ENCODE assay signal across 22 cellular contexts in genomic region chr14:105733081-105734065, GRCh38.
DNase-seq lines count a peak whose midpoint lies in the region; ATAC-seq and TF ChIP-seq lines count a peak whose summit lies in the region.
"Had no signal": no experiment of that assay in that cellular context is flagged by ENCODE, and none has a peak within 500 bp of the region (broad histone marks: within the 10 kb centered on the region; RNA-seq: fewer than 3 reads in every experiment).

No MANE protein-coding gene starts in this region.

- peak; percentile 11 for DNase-seq in SK-N-SH
- no peak for DNase-seq in naive B cell
- no peak for DNase-seq in upper lobe of right lung
- no peak for DNase-seq in DMS153 treated with DMSO at 0.1 percent for 48 hours (lab: John Stamatoyannopoulos, UW; ENCODE audit: unreplicated experiment)
- no peak for DNase-seq in omental fat pad (ENCODE audit: low spot score)
- DNase-seq: activated CD4-positive, alpha-beta T cell treated with anti-CD3 and anti-CD28 coated beads, Interleukin-2, amount 10 ng/mL, durations not matched to agents 24 days and 14 days; cortex of kidney; endodermal cell; GF-D8; lower lobe of right lung; NCI-H1092 treated with DMSO at 0.1 percent for 48 hours; NCI-H2029 treated with DMSO at 0.1 percent for 48 hours; SJCRH30; T-helper 2 cell had no signal

- WGBS in SK-N-SH (ENCODE audit: low lambda C conversion rate) = 57% methylated on average over 22 of the region's 22 CpGs

- no peak overlapping the region for H3K4me3 ChIP-seq in SK-N-SH (ENCODE audit: low read depth in 2 of 2, low read length in 1 of 2)
- H3K4me3 ChIP-seq in OCI-LY3 (ENCODE audit: low read length) = no peak overlapping the region
- H3K4me3 ChIP-seq in upper lobe of right lung = no peak overlapping the region
- H3K4me3 ChIP-seq: gastroesophageal sphincter, lower lobe of right lung, SJCRH30, thoracic aorta had no signal

- H3K4me3 Mint-ChIP-seq in naive B cell = peak overlapping the region in 1 of 8 donors; percentile 37
- H3K4me3 Mint-ChIP-seq: activated CD4-positive, alpha-beta T cell treated with anti-CD3 and anti-CD28 coated beads, Interleukin-2, amount 10 ng/mL, durations not matched to agents 24 days and 14 days; brain; endodermal cell had no signal

- H3K27ac Mint-ChIP-seq in naive B cell = peak overlapping the region; percentile 4 to 84 (median 74)
- H3K27ac Mint-ChIP-seq: activated CD4-positive, alpha-beta T cell treated with anti-CD3 and anti-CD28 coated beads, Interleukin-2, amount 10 ng/mL, durations not matched to agents 24 days and 14 days; brain; endodermal cell had no signal

- H3K9me3 Mint-ChIP-seq in naive B cell = peaks cover 0 to 6% (median under 1%) of the 10 kb centered on the region in 7 donors
- H3K9me3 Mint-ChIP-seq: activated CD4-positive, alpha-beta T cell treated with anti-CD3 and anti-CD28 coated beads, Interleukin-2, amount 10 ng/mL, durations not matched to agents 24 days and 14 days had no signal

- CTCF ChIA-PET in SK-N-SH (lab: Yijun Ruan, JAX) = no interaction called here

- H3K27me3 Mint-ChIP-seq in naive B cell = no peaks in the 10 kb centered on the region
- H3K27me3 Mint-ChIP-seq: brain had no signal

- no peaks in the 10 kb centered on the region for H3K27me3 ChIP-seq in SK-N-SH (ENCODE audit: insufficient read depth)
- no peaks in the 10 kb centered on the region for H3K27me3 ChIP-seq in OCI-LY3 (ENCODE audit: low read depth, low read length)
- H3K27me3 ChIP-seq in upper lobe of right lung = no peaks in the 10 kb centered on the region
- H3K27me3 ChIP-seq: gastroesophageal sphincter had no signal

- TF ChIP-seq RAD21 in SK-N-SH (IDR thresholded peaks at IDR 0.05; ENCODE audit: low read length) = no peak

- POLR2A ChIA-PET in SK-N-SH (lab: Yijun Ruan, JAX) = no interaction called here

- H4K20me1 ChIP-seq in SK-N-SH (ENCODE audit: insufficient read depth) (no peaks in the 10 kb centered on the region), OCI-LY3 (ENCODE audit: insufficient read depth, low read length) (no peaks in the 10 kb centered on the region; the same call in 1 of the 2 replicates)

- H3K36me3 Mint-ChIP-seq in naive B cell = peaks cover 0 to 7% of the 10 kb centered on the region in 2 donors
- H3K36me3 Mint-ChIP-seq: brain had no signal

- TF ChIP-seq EP300 in SK-N-SH (IDR thresholded peaks at IDR 0.05; ENCODE audit: borderline replicate concordance in 1 of 2, low read depth in 1 of 2, low read length in 1 of 2) = no peak

- TF ChIP-seq CTCF in SK-N-SH (IDR thresholded peaks at IDR 0.05) (no peak), OCI-LY3 (IDR thresholded peaks at IDR 0.05; ENCODE audit: low read depth, low read length) (no peak), upper lobe of right lung (IDR thresholded peaks at IDR 0.05) (no peak), omental fat pad (IDR thresholded peaks at IDR 0.05) (no peak)

- H3F3A ChIP-seq in SK-N-SH (replicated peaks; ENCODE audit: insufficient read depth) = no peaks in the 10 kb centered on the region

- H2AFZ ChIP-seq in SK-N-SH (ENCODE audit: low read depth) (no peak overlapping the region), OCI-LY3 (ENCODE audit: low read depth, low read length) (no peak overlapping the region)
- H2AFZ ChIP-seq: parathyroid adenoma had no signal

- H3K36me3 ChIP-seq in SK-N-SH (replicated peaks in 1 of 2; ENCODE audit: control insufficient read depth in 1 of 2, insufficient read depth in 2 of 2, low read length in 1 of 2) = no peaks in the 10 kb centered on the region
- H3K36me3 ChIP-seq in OCI-LY3 (replicated peaks; ENCODE audit: low read depth, low read length) = no peaks in the 10 kb centered on the region
- H3K36me3 ChIP-seq in upper lobe of right lung = no peaks in the 10 kb centered on the region
- H3K36me3 ChIP-seq: gastroesophageal sphincter, lower lobe of right lung, SJCRH30, thoracic aorta had no signal

- H3K4me1 ChIP-seq in SK-N-SH (ENCODE audit: control insufficient read depth in 1 of 2, insufficient read depth in 2 of 2, low read depth in 1 of 2, low read length in 1 of 2) (no peaks in the 10 kb centered on the region; a peak in 1 of 4 replicates), OCI-LY3 (ENCODE audit: low read length) (peaks cover 6% of the 10 kb centered on the region), upper lobe of right lung (no peaks in the 10 kb centered on the region)
- H3K4me1 ChIP-seq: gastroesophageal sphincter, lower lobe of right lung, parathyroid adenoma, SJCRH30 had no signal

- no peak overlapping the region for H3K27ac ChIP-seq in SK-N-SH (ENCODE audit: low read depth in 2 of 2, low read length in 1 of 2)
- peak overlapping the region; percentile 50 for H3K27ac ChIP-seq in OCI-LY3 (ENCODE audit: low read length)
- no peak overlapping the region for H3K27ac ChIP-seq in upper lobe of right lung
- H3K27ac ChIP-seq: 22Rv1, gastroesophageal sphincter, lower lobe of right lung, parathyroid adenoma, SJCRH30, thoracic aorta had no signal

- H3K9me2 ChIP-seq in SK-N-SH = no peaks in the 10 kb centered on the region

- H3K79me2 ChIP-seq in SK-N-SH (ENCODE audit: insufficient read depth) (no peaks in the 10 kb centered on the region), OCI-LY3 (ENCODE audit: low read length) (no peaks in the 10 kb centered on the region)
- H3K79me2 ChIP-seq: parathyroid adenoma had no signal

- no peak for ATAC-seq in SK-N-SH treated with all-trans-retinoic acid at 6 μM for 48 hours
- peak; percentile 41 to 67 for ATAC-seq in naive B cell (ENCODE audit: low read depth in 2 of 2)
- ATAC-seq in upper lobe of right lung = peak; percentile 4
- no peak for ATAC-seq in GM21423 (IDR thresholded peaks at IDR 0.05; ENCODE audit: unreplicated experiment)
- no peak for ATAC-seq in omental fat pad (ENCODE audit: low FRiP score)

- H3K9ac ChIP-seq in SK-N-SH = no peak overlapping the region
- no peak overlapping the region for H3K9ac ChIP-seq in OCI-LY3 (ENCODE audit: low read length)
- H3K9ac ChIP-seq: parathyroid adenoma had no signal

- no peaks in the 10 kb centered on the region for H3K9me3 ChIP-seq in SK-N-SH
- no peaks in the 10 kb centered on the region for H3K9me3 ChIP-seq in OCI-LY3 (ENCODE audit: insufficient read depth, low read length)
- H3K9me3 ChIP-seq in upper lobe of right lung = no peaks in the 10 kb centered on the region
- H3K9me3 ChIP-seq: lower lobe of right lung, SJCRH30, thoracic aorta had no signal

- peaks cover 34 to 35% (median 34%) of the 10 kb centered on the region in 3 donors for H3K4me1 Mint-ChIP-seq in naive B cell
- H3K4me1 Mint-ChIP-seq: brain, endodermal cell had no signal

- H3K4me2 ChIP-seq in SK-N-SH (no peak overlapping the region), OCI-LY3 (ENCODE audit: low read length) (no peak overlapping the region)

- intact Hi-C loops in upper lobe of right lung (cut with DNase I) = no loop called here

TF ChIP-seq in SK-N-SH, 30 proteins besides CTCF, POLR2A, EP300 and RAD21 (continues in another document):
- TF ChIP-seq GATA2 (CRISPR knock-in tag; IDR thresholded peaks at IDR 0.05) = no peak
- TF ChIP-seq REST (IDR thresholded peaks at IDR 0.05; ENCODE audit: low read depth, low read length) = no peak

TF ChIP-seq in SK-N-SH treated with all-trans-retinoic acid at 6 μM for 48 hours, 23 proteins besides CTCF, POLR2A, EP300 and RAD21 (continues in another document):
- TF ChIP-seq ZC3H10 (CRISPR knock-in tag; IDR thresholded peaks at IDR 0.05) (no peak), ZNF8 (CRISPR knock-in tag; IDR thresholded peaks at IDR 0.05) (no peak), BACH2 (CRISPR knock-in tag; IDR thresholded peaks at IDR 0.05; ENCODE audit: borderline replicate concordance) (no peak), GLIS3 (CRISPR knock-in tag; IDR thresholded peaks at IDR 0.05) (no peak), ZFP3 (CRISPR knock-in tag; IDR thresholded peaks at IDR 0.05) (no peak)
- TF ChIP-seq, protein P1, sequence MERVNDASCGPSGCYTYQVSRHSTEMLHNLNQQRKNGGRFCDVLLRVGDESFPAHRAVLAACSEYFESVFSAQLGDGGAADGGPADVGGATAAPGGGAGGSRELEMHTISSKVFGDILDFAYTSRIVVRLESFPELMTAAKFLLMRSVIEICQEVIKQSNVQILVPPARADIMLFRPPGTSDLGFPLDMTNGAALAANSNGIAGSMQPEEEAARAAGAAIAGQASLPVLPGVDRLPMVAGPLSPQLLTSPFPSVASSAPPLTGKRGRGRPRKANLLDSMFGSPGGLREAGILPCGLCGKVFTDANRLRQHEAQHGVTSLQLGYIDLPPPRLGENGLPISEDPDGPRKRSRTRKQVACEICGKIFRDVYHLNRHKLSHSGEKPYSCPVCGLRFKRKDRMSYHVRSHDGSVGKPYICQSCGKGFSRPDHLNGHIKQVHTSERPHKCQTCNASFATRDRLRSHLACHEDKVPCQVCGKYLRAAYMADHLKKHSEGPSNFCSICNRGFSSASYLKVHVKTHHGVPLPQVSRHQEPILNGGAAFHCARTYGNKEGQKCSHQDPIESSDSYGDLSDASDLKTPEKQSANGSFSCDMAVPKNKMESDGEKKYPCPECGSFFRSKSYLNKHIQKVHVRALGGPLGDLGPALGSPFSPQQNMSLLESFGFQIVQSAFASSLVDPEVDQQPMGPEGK (CRISPR knock-in tag; IDR thresholded peaks at IDR 0.05; ENCODE audit: borderline replicate concordance) = no peak
- TF ChIP-seq, protein P2, sequence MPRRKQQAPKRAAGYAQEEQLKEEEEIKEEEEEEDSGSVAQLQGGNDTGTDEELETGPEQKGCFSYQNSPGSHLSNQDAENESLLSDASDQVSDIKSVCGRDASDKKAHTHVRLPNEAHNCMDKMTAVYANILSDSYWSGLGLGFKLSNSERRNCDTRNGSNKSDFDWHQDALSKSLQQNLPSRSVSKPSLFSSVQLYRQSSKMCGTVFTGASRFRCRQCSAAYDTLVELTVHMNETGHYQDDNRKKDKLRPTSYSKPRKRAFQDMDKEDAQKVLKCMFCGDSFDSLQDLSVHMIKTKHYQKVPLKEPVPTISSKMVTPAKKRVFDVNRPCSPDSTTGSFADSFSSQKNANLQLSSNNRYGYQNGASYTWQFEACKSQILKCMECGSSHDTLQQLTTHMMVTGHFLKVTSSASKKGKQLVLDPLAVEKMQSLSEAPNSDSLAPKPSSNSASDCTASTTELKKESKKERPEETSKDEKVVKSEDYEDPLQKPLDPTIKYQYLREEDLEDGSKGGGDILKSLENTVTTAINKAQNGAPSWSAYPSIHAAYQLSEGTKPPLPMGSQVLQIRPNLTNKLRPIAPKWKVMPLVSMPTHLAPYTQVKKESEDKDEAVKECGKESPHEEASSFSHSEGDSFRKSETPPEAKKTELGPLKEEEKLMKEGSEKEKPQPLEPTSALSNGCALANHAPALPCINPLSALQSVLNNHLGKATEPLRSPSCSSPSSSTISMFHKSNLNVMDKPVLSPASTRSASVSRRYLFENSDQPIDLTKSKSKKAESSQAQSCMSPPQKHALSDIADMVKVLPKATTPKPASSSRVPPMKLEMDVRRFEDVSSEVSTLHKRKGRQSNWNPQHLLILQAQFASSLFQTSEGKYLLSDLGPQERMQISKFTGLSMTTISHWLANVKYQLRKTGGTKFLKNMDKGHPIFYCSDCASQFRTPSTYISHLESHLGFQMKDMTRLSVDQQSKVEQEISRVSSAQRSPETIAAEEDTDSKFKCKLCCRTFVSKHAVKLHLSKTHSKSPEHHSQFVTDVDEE (CRISPR knock-in tag; IDR thresholded peaks at IDR 0.05) = no peak

Comparison
In these comparisons a context has a peak if more than half of its experiments do, and no peak if none do; other contexts are left out.
1. ATAC-seq: peak in naive B cell (2 of 2) and upper lobe of right lung (single experiment); none in SK-N-SH treated with all-trans-retinoic acid at 6 μM for 48 hours (single experiment), GM21423 (single experiment) and omental fat pad (single experiment).